In genomic region chr1:179183857-179184256, GRCh38 we compare ENCODE assay signal across 27 cellular contexts.
"Had no signal": no experiment of that assay in that cellular context is flagged by ENCODE, and none has a peak within 500 bp of the region (broad histone marks: within the 10 kb centered on the region; RNA-seq: fewer than 3 reads in every experiment).

No MANE protein-coding gene starts in this region.

- H3K9me3 Mint-ChIP-seq: activated CD4-positive, alpha-beta memory T cell treated with anti-CD3 and anti-CD28 coated beads for 36 hours; activated CD4-positive, alpha-beta T cell treated with anti-CD3 and anti-CD28 coated beads, Interleukin-2, amount 10 ng/mL, durations not matched to agents 24 days and 14 days; activated naive CD4-positive, alpha-beta T cell treated with anti-CD3 and anti-CD28 coated beads, Interleukin-2, amount 10 ng/mL, durations not matched to agents 7 days and 5 days; activated naive CD4-positive, alpha-beta T cell treated with anti-CD3 and anti-CD28 coated beads, Interleukin-2, amount 50 U/mL, for 72 hours; activated naive CD8-positive, alpha-beta T cell treated with anti-CD3 and anti-CD28 coated beads, Interleukin-2, amount 10 ng/mL, durations not matched to agents 7 days and 5 days; brain; endodermal cell had no signal

- H3K36me3 Mint-ChIP-seq: activated CD4-positive, alpha-beta memory T cell treated with anti-CD3 and anti-CD28 coated beads for 36 hours; activated naive CD4-positive, alpha-beta T cell treated with anti-CD3 and anti-CD28 coated beads, Interleukin-2, amount 10 ng/mL, durations not matched to agents 7 days and 5 days; activated naive CD4-positive, alpha-beta T cell treated with anti-CD3 and anti-CD28 coated beads, Interleukin-2, amount 50 U/mL, for 72 hours had no signal

- H3K4me3 ChIP-seq: ascending aorta, breast epithelium, cardiac muscle cell, colonic mucosa, dorsolateral prefrontal cortex had no signal

- H3K4me1 ChIP-seq: breast epithelium, colonic mucosa had no signal

- H3K36me3 ChIP-seq: ascending aorta, breast epithelium, cardiac muscle cell, colonic mucosa had no signal

- ATAC-seq: activated CD4-positive, alpha-beta T cell treated with anti-CD3 and anti-CD28 coated beads for 36 hours; activated naive CD4-positive, alpha-beta T cell treated with anti-CD3 and anti-CD28 coated beads, Interleukin-2, amount 50 U/mL, for 72 hours; esophagus mucosa had no signal

- H3K4me3 Mint-ChIP-seq: activated CD4-positive, alpha-beta memory T cell treated with anti-CD3 and anti-CD28 coated beads for 36 hours; activated CD4-positive, alpha-beta T cell treated with anti-CD3 and anti-CD28 coated beads for 36 hours; activated CD4-positive, alpha-beta T cell treated with anti-CD3 and anti-CD28 coated beads, Interleukin-2, amount 10 ng/mL, durations not matched to agents 24 days and 14 days; activated naive CD4-positive, alpha-beta T cell treated with anti-CD3 and anti-CD28 coated beads, Interleukin-2, amount 10 ng/mL, durations not matched to agents 7 days and 5 days; activated naive CD8-positive, alpha-beta T cell treated with anti-CD3 and anti-CD28 coated beads, Interleukin-2, amount 10 ng/mL, durations not matched to agents 7 days and 5 days; brain; endodermal cell had no signal

- H3K27me3 ChIP-seq: ascending aorta, breast epithelium, cardiac muscle cell, colonic mucosa, dorsolateral prefrontal cortex had no signal

- DNase-seq: activated CD4-positive, alpha-beta memory T cell treated with anti-CD3 and anti-CD28 coated beads for 36 hours; activated CD4-positive, alpha-beta T cell treated with anti-CD3 and anti-CD28 coated beads for 36 hours; activated CD4-positive, alpha-beta T cell treated with anti-CD3 and anti-CD28 coated beads, Interleukin-2, amount 10 ng/mL, durations not matched to agents 24 days and 14 days; activated CD4-positive, CD25-positive, alpha-beta regulatory T cell; activated CD4-positive, CD25-positive, alpha-beta regulatory T cell treated with anti-CD3 and anti-CD28 coated beads, Interleukin-2, amount 50 U/mL, for 72 hours; activated gamma-delta T cell; activated naive CD4-positive, alpha-beta T cell; activated naive CD4-positive, alpha-beta T cell treated with anti-CD3 and anti-CD28 coated beads, Interleukin-2, amount 10 ng/mL, durations not matched to agents 7 days and 5 days; activated naive CD8-positive, alpha-beta T cell treated with anti-CD3 and anti-CD28 coated beads, Interleukin-2, amount 10 ng/mL, durations not matched to agents 7 days and 5 days; activated T-cell treated with anti-CD3 and anti-CD28 coated beads, Interleukin-2, amount 50 U/mL, for 48 hours; central memory CD4-positive, alpha-beta T cell; cerebellar nuclear complex; colonic mucosa; dorsolateral prefrontal cortex; effector memory CD4-positive, alpha-beta T cell; endodermal cell; foreskin fibroblast; head of caudate nucleus; hippocampal formation; T-helper 2 cell had no signal

- H3K9me3 ChIP-seq: ascending aorta, breast epithelium, colonic mucosa had no signal

- H3K27me3 Mint-ChIP-seq: activated CD4-positive, alpha-beta memory T cell treated with anti-CD3 and anti-CD28 coated beads for 36 hours; activated CD4-positive, alpha-beta T cell treated with anti-CD3 and anti-CD28 coated beads for 36 hours; activated CD4-positive, alpha-beta T cell treated with anti-CD3 and anti-CD28 coated beads, Interleukin-2, amount 10 ng/mL, durations not matched to agents 24 days and 14 days; activated naive CD4-positive, alpha-beta T cell treated with anti-CD3 and anti-CD28 coated beads, Interleukin-2, amount 10 ng/mL, durations not matched to agents 7 days and 5 days; activated naive CD8-positive, alpha-beta T cell treated with anti-CD3 and anti-CD28 coated beads, Interleukin-2, amount 10 ng/mL, durations not matched to agents 7 days and 5 days; brain had no signal

- H3K4me1 Mint-ChIP-seq: activated naive CD4-positive, alpha-beta T cell treated with anti-CD3 and anti-CD28 coated beads, Interleukin-2, amount 10 ng/mL, durations not matched to agents 7 days and 5 days; endodermal cell had no signal

- H3K27ac Mint-ChIP-seq: activated CD4-positive, alpha-beta memory T cell treated with anti-CD3 and anti-CD28 coated beads for 36 hours; activated CD4-positive, alpha-beta T cell treated with anti-CD3 and anti-CD28 coated beads for 36 hours; activated CD4-positive, alpha-beta T cell treated with anti-CD3 and anti-CD28 coated beads, Interleukin-2, amount 10 ng/mL, durations not matched to agents 24 days and 14 days; activated naive CD4-positive, alpha-beta T cell treated with anti-CD3 and anti-CD28 coated beads, Interleukin-2, amount 10 ng/mL, durations not matched to agents 7 days and 5 days; activated naive CD4-positive, alpha-beta T cell treated with anti-CD3 and anti-CD28 coated beads, Interleukin-2, amount 50 U/mL, for 72 hours; activated naive CD8-positive, alpha-beta T cell treated with anti-CD3 and anti-CD28 coated beads, Interleukin-2, amount 10 ng/mL, durations not matched to agents 7 days and 5 days; brain; endodermal cell had no signal

- FAIRE-seq: frontal cortex had no signal

- H3K27ac ChIP-seq: ascending aorta, breast epithelium, cardiac muscle cell, colonic mucosa, dorsolateral prefrontal cortex had no signal
